8 cellular contexts compared by ENCODE assay signal in the genomic region with DNA sequence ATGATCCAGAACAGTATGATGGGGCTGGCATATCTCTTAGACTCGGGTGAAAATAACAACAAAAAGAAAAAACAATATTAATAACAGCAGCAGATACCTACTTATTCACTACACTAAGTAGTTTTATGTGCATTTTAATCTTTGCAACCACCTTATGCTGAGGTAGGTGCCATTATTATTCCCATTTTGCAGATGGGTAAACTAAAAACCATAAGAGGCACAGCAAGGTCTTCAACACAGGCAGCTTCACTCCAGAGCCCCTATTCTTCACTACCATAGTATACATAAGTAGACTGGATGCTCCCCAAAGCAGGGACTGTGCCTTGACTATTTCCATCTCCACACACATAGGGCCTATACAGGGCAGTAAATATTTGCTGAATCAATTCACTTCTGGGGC.
"Had no signal": no experiment of that assay in that cellular context is flagged by ENCODE, and none has a peak within 500 bp of the region (broad histone marks: within the 10 kb centered on the region; RNA-seq: fewer than 3 reads in every experiment).

No MANE protein-coding gene starts in this region.

- H3K36me3 ChIP-seq: HAP-1 had no signal

- H3K4me1 ChIP-seq: HAP-1 had no signal

- ATAC-seq: HCT116 had no signal

- H3K9ac ChIP-seq: GM23248 had no signal

- H3K27ac ChIP-seq: GM23248 had no signal

- FAIRE-seq: HTR-8/SVneo had no signal

- H3K4me3 ChIP-seq: GM23248, HAP-1 had no signal

- H3K9me3 ChIP-seq: HAP-1 had no signal

- H2AFZ ChIP-seq: GM23248 had no signal

- DNase-seq: GM23248, GOT3, H7, HFFc6, KG1 had no signal
